Comparison of ENCODE assay signal across 17 cellular contexts in genomic region chr10:86647773-86648705, GRCh38. TPM values are rescaled to one million over a fixed set of nuclear protein-coding genes. Genes with fewer than 3 reads are reported as not detected.
A peak's percentile ranks its signal among the peaks of the same experiment; 100 is the strongest.
DNase-seq lines count a peak whose midpoint lies in the region; TF ChIP-seq lines count a peak whose summit lies in the region.
"Had no signal": no experiment of that assay in that cellular context is flagged by ENCODE, and none has a peak within 500 bp of the region (broad histone marks: within the 10 kb centered on the region; RNA-seq: fewer than 3 reads in every experiment).

No MANE protein-coding gene starts in this region.

- no peaks in the 10 kb centered on the region for H3K36me3 ChIP-seq in SJCRH30
- H3K36me3 ChIP-seq: heart right ventricle had no signal

- peak; percentile 1 for DNase-seq in stimulated activated CD4-positive, alpha-beta T cell treated with anti-CD3 and anti-CD28 coated beads, Interleukin-15, amount 100 ng/mL, for 24 hours
- DNase-seq in stimulated activated CD4-positive, alpha-beta T cell treated with anti-CD3 and anti-CD28 coated beads, Interleukin-1b, Interleukin-23, amount 100 ng/mL, for 48 hours = no peak
- peak; percentile 59 to 64 for DNase-seq in SJCRH30
- DNase-seq in islet precursor cell = peak; percentile 66
- no peak for DNase-seq in OCI-M1 (lab: John Stamatoyannopoulos, UW)
- no peak for DNase-seq in D341Med (ENCODE audit: low spot score)
- DNase-seq in DMS 273 treated with DMSO at 0.1 percent for 48 hours (lab: John Stamatoyannopoulos, UW) = no peak
- no peak for DNase-seq in GM13976 (ENCODE audit: low spot score)
- DNase-seq: activated CD4-positive, alpha-beta T cell treated with anti-CD3 and anti-CD28 coated beads, Interleukin-2, amount 10 ng/mL, durations not matched to agents 7 days and 5 days; AML-193; NCI-H1436; NK-92 treated with Interleukin-12 subunit alpha and Interleukin-12 subunit beta, amount 100 ng/mL, for 24 hours; stimulated activated CD4-positive, alpha-beta T cell treated with anti-CD3 and anti-CD28 coated beads, Interleukin-12 subunit alpha, Interleukin-12 subunit beta, amount 100 ng/mL, for 4 hours had no signal

- H3K4me1 ChIP-seq in SJCRH30 = peaks cover 54% of the 10 kb centered on the region

- no peaks in the 10 kb centered on the region for H3K9me3 ChIP-seq in SJCRH30 (replicated peaks)
- H3K9me3 ChIP-seq: heart right ventricle had no signal

- peak overlapping the region; percentile 59 for H3K27ac ChIP-seq in SJCRH30

- no peaks in the 10 kb centered on the region for H3K27me3 ChIP-seq in SJCRH30
- H3K27me3 ChIP-seq: heart right ventricle had no signal

- no peak for TF ChIP-seq CTCF in GM13976 (IDR thresholded peaks at IDR 0.05; ENCODE audit: borderline replicate concordance, control extremely low read depth, extremely low read depth, insufficient read depth, missing control alignments)

- in situ Hi-C loops in GM13976 (cut with MboI; ENCODE audit: low sequenced_read_pairs, unreplicated experiment) = no loop called here

- peak overlapping the region; percentile 29 for H3K4me3 ChIP-seq in SJCRH30
- H3K4me3 ChIP-seq: heart right ventricle, lung had no signal

RNA-seq across cellular contexts. Expression of gene OPN4, which starts 6.3 kb away (rescaled TPM):
- total RNA-seq in SJCRH30 (2014; rRNA removed; shearing (Covaris generic)) = not detected in 2 replicates
- total RNA-seq: activated CD4-positive, alpha-beta T cell treated with anti-CD3 and anti-CD28 coated beads, Interleukin-2, amount 10 ng/mL, durations not matched to agents 7 days and 5 days; endothelial cell of umbilical vein; T-cell had no signal

RNA-seq across cellular contexts. Expression of gene LDB3, which starts 20.3 kb away (rescaled TPM):
- 0.53 and 0.59 TPM in 2 replicates for total RNA-seq in SJCRH30 (2014; rRNA removed; shearing (Covaris generic))
- total RNA-seq: endothelial cell of umbilical vein had no signal

Comparison
In these comparisons a context has a peak if more than half of its experiments do, and no peak if none do; other contexts are left out.
1. DNase-seq: peak in stimulated activated CD4-positive, alpha-beta T cell treated with anti-CD3 and anti-CD28 coated beads, Interleukin-15, amount 100 ng/mL, for 24 hours (single experiment), SJCRH30 (2 of 2) and islet precursor cell (single experiment); none in stimulated activated CD4-positive, alpha-beta T cell treated with anti-CD3 and anti-CD28 coated beads, Interleukin-1b, Interleukin-23, amount 100 ng/mL, for 48 hours (single experiment), OCI-M1 (single experiment), D341Med (single experiment), DMS 273 treated with DMSO at 0.1 percent for 48 hours (single experiment) and GM13976 (single experiment).